ENCODE assay signal across 8 cellular contexts in genomic region chr12:122871851-122872785, GRCh38. TPM values are rescaled to one million over a fixed set of nuclear protein-coding genes. Genes with fewer than 3 reads are reported as not detected.
DNase-seq lines count a peak whose midpoint lies in the region; ATAC-seq, FAIRE-seq and TF ChIP-seq lines count a peak whose summit lies in the region.

No MANE protein-coding gene starts in this region.

- DNase-seq in A549 (ENCODE audit: low read depth in 1 of 2, low spot score in 1 of 2) = peak in 1 of 2 experiments; percentile 44
- peak; percentile 18 for DNase-seq in NCI-H446 treated with DMSO at 0.1 percent for 48 hours (lab: John Stamatoyannopoulos, UW)
- peak; percentile 74 for DNase-seq in activated T-cell treated with anti-CD3 and anti-CD28 coated beads, Interleukin-2, amount 50 U/mL, for 24 hours
- DNase-seq in fibroblast of the aortic adventitia (ENCODE audit: low read depth) = peak; percentile 75
- DNase-seq in tibial nerve (ENCODE audit: low spot score in 2 of 2) = peak in 1 of 2 donors; percentile 74

- H3K4me1 ChIP-seq in A549 (peaks cover 10% of the 10 kb centered on the region; the same call in 1 of the 3 replicates), tibial nerve (peaks cover 0 to 92% (median 46%) of the 10 kb centered on the region in 4 donors)

- no peak for FAIRE-seq in A549 (lab: Jason Lieb, UNC)

- TF ChIP-seq POLR2A in A549 (IDR thresholded peaks at IDR 0.05; ENCODE audit: low read length) = no peak
- no peak for TF ChIP-seq POLR2A in tibial nerve (IDR thresholded peaks at IDR 0.05)

- no peak for TF ChIP-seq CTCF in A549 (IDR thresholded peaks at IDR 0.05)
- TF ChIP-seq CTCF in fibroblast of the aortic adventitia (IDR thresholded peaks at IDR 0.05; ENCODE audit: insufficient read depth, low read length) = no peak
- TF ChIP-seq CTCF in nephron (IDR thresholded peaks at IDR 0.05; ENCODE audit: unreplicated experiment in 3 of 3) = no peak
- no peak for TF ChIP-seq CTCF in tibial nerve (IDR thresholded peaks at IDR 0.05)

- CTCF ChIA-PET in A549 (lab: Yijun Ruan, JAX) = interaction anchor here (1.3 to 18.6 kb wide), 8 partner anchors 10 to 366 kb away, joined by 3 to 522 read pairs (median 5); no protein-coding TSS in a partner anchor

- H3K27ac ChIP-seq in A549 (peak overlapping the region in 1 of 2 experiments; percentile 33; a peak in 1 of 6 replicates), tibial nerve (peak overlapping the region; percentile 50 to 89 (median 80))

- H3K36me3 Mint-ChIP-seq in activated T-cell treated with anti-CD3 and anti-CD28 coated beads, Interleukin-2, amount 50 U/mL, for 24 hours (ENCODE audit: low read depth) = peaks cover 47% of the 10 kb centered on the region
- H3K36me3 Mint-ChIP-seq in nephron (ENCODE audit: low read depth) = peaks cover 26% of the 10 kb centered on the region

- POLR2A ChIA-PET in A549 (lab: Yijun Ruan, JAX) = no interaction called here

- peak overlapping the region; percentile 51 for H3K4me3 Mint-ChIP-seq in activated T-cell treated with anti-CD3 and anti-CD28 coated beads, Interleukin-2, amount 50 U/mL, for 24 hours
- H3K4me3 Mint-ChIP-seq in nephron = peak overlapping the region; percentile 67 to 86 (median 82)

- H3K4me2 ChIP-seq in A549 = peak overlapping the region; percentile 21; the same call in 2 of the 3 replicates

- WGBS in A549 (ENCODE audit: missing lambda C conversion rate) = 78% methylated on average over 23 of the region's 23 CpGs
- 20 to 24% methylated on average over 23 of the region's 23 CpGs for WGBS in tibial nerve, 2 donors

- no peak for TF ChIP-seq RAD21 in A549 (conservative IDR thresholded peaks at IDR 0.05 in 1 of 2, IDR thresholded peaks at IDR 0.05 in 1 of 2)

- H3K9me3 ChIP-seq in A549 (no peaks in the 10 kb centered on the region), tibial nerve (no peaks in the 10 kb centered on the region)

- peaks cover 63% of the 10 kb centered on the region for H3K4me1 Mint-ChIP-seq in activated T-cell treated with anti-CD3 and anti-CD28 coated beads, Interleukin-2, amount 50 U/mL, for 24 hours (ENCODE audit: low read depth)
- peaks cover 78% of the 10 kb centered on the region for H3K4me1 Mint-ChIP-seq in nephron

- no peak; a peak in 1 of 6 replicates for ATAC-seq in A549
- peak; percentile 38 for ATAC-seq in GM19463 (IDR thresholded peaks at IDR 0.05; ENCODE audit: unreplicated experiment)
- no peak for ATAC-seq in GM21825 (IDR thresholded peaks at IDR 0.05; ENCODE audit: unreplicated experiment)

- TF ChIP-seq EP300 in A549 (IDR thresholded peaks at IDR 0.05) (no peak), tibial nerve (IDR thresholded peaks at IDR 0.05) (peak in 1 of 2 donors; percentile 81)

- no peaks in the 10 kb centered on the region for H3K27me3 Mint-ChIP-seq in activated T-cell treated with anti-CD3 and anti-CD28 coated beads, Interleukin-2, amount 50 U/mL, for 24 hours
- H3K27me3 Mint-ChIP-seq in nephron (ENCODE audit: low read depth) = no peaks in the 10 kb centered on the region

- H3K4me3 ChIP-seq in A549 = no peak overlapping the region
- H3K4me3 ChIP-seq in fibroblast of the aortic adventitia (ENCODE audit: low read depth, low read length) = peak overlapping the region; percentile 47
- H3K4me3 ChIP-seq in tibial nerve = peak overlapping the region in 3 of 4 donors; percentile 6 to 36 (median 10)

- H3K36me3 ChIP-seq in tibial nerve = peaks cover 0 to 33% (median 14%) of the 10 kb centered on the region in 3 donors

- H3K9me3 Mint-ChIP-seq in activated T-cell treated with anti-CD3 and anti-CD28 coated beads, Interleukin-2, amount 50 U/mL, for 24 hours = no peaks in the 10 kb centered on the region
- H3K9me3 Mint-ChIP-seq in nephron = no peaks in the 10 kb centered on the region

- H3K27ac Mint-ChIP-seq in activated T-cell treated with anti-CD3 and anti-CD28 coated beads, Interleukin-2, amount 50 U/mL, for 24 hours = peak overlapping the region; percentile 65
- H3K27ac Mint-ChIP-seq in nephron = peak overlapping the region; percentile 94 to 97 (median 96)

- H3K27me3 ChIP-seq in tibial nerve = no peaks in the 10 kb centered on the region

TF ChIP-seq in A549, 52 proteins besides CTCF, POLR2A, EP300 and RAD21:
- TF ChIP-seq POLR2AphosphoS2 (conservative IDR thresholded peaks at IDR 0.05; ENCODE audit: low read length) = no peak
- TF ChIP-seq SMC3 (IDR thresholded peaks at IDR 0.05) = no peak
- no peak for TF ChIP-seq HOXB13 (CRISPR knock-in tag; IDR thresholded peaks at IDR 0.05; ENCODE audit: low read depth)
- TF ChIP-seq PBX3 (IDR thresholded peaks at IDR 0.05) = no peak
- TF ChIP-seq TFCP2L1 (CRISPR knock-in tag; IDR thresholded peaks at IDR 0.05) = no peak
- no peak for TF ChIP-seq MYC (IDR thresholded peaks at IDR 0.05; ENCODE audit: borderline replicate concordance, low read length)

RNA-seq across cellular contexts. Expression of gene VPS37B, which starts 23.8 kb away (rescaled TPM):
- 14.4 and 18.6 TPM in 2 replicates for polyA plus RNA-seq in A549 (2011; rRNA removed)
- 21.2 and 21.5 TPM in 2 replicates for polyA plus RNA-seq in A549 (2012; cell fraction: cytosol; rRNA removed)
- 27.6 and 29.8 TPM in 2 replicates for polyA plus RNA-seq in A549 (2012; cell fraction: nucleus; rRNA removed)
- polyA plus RNA-seq in A549 (2017; fragmentation: RNase III; extraction: RNeasy Plus Mini Kit Qiagen cat#74134 plus additional on column Dnase treatment) = 16.0 to 17.0 TPM (median 16.2 TPM) in 3 replicates
- polyA minus RNA-seq in A549 (2011; rRNA and poly(A)+ RNA removed) = 12.1 and 14.6 TPM in 2 replicates
- 12.5 and 17.8 TPM in 2 replicates for total RNA-seq in fibroblast of the aortic adventitia (ENCODE audit: low replicate concordance)
- total RNA-seq in tibial nerve = 10 to 100 TPM; 24.5 to 28.4 (median 25.8) TPM

RNA-seq across cellular contexts. Expression of gene HIP1R, which starts 36.9 kb away (rescaled TPM):
- polyA plus RNA-seq in A549 (2011; rRNA removed) (9.0 and 10.3 TPM in 2 replicates), A549 (2017; fragmentation: RNase III; extraction: RNeasy Plus Mini Kit Qiagen cat#74134 plus additional on column Dnase treatment) (9.1 to 11.2 TPM (median 10.6 TPM) in 3 replicates)
- polyA plus RNA-seq in A549 (2012; cell fraction: cytosol; rRNA removed) = 14.6 and 16.8 TPM in 2 replicates
- polyA plus RNA-seq in A549 (2012; cell fraction: nucleus; rRNA removed) = 85.5 and 100 TPM in 2 replicates
- polyA minus RNA-seq in A549 (2011; rRNA and poly(A)+ RNA removed) = 18.0 and 19.9 TPM in 2 replicates
- total RNA-seq in fibroblast of the aortic adventitia (ENCODE audit: low replicate concordance) (11.1 and 11.2 TPM in 2 replicates), tibial nerve (10 to 100 TPM; 10.3 to 22.5 (median 16.9) TPM)
